Comparison of ENCODE assay signal across 12 cellular contexts in the genomic region with DNA sequence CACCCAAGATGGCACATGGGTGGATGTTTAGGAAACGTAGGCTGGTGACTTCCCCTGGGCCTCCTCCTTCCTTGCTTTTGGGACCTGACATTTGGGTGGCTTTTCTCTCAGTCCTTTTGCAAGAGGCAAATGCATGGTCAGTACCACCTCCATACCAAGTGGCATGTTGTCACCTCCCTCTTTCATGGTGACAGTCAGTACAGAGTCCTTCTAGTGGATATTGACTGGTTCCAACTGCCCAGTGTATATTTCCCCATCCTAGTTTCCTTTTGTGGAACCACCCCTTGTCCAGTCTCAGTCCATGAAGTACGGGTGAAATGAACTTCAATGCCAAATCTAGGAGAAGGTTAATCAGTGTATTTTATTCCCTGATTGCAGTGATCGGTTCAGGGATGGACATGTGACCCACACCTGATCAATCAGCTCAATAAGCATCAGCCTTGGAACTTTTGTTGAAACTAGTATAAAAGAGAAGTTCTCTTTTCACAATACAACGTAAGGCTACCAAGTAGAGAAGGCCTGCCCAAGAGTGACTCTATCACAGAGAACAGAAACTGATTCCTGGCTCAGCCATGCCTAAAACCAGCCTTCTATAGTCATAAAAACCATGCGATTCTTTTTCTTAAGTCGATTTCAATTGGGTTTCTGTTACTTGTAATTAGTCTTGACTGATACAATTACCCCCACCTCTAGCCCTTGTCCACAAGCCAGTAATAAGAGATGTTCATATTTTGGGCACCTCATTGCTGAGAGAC.
DNase-seq lines count a peak whose midpoint lies in the region; ATAC-seq and TF ChIP-seq lines count a peak whose summit lies in the region.
"Had no signal": no experiment of that assay in that cellular context is flagged by ENCODE, and none has a peak within 500 bp of the region (broad histone marks: within the 10 kb centered on the region; RNA-seq: fewer than 3 reads in every experiment).

No MANE protein-coding gene starts in this region.

- H3K27ac Mint-ChIP-seq in Calu3 (ENCODE audit: unreplicated experiment), result no peak overlapping the region

- no peak for TF ChIP-seq RAD21 in IMR-90 (IDR thresholded peaks at IDR 0.05; ENCODE audit: low read length)

- H3K14ac ChIP-seq in IMR-90 (replicated peaks; ENCODE audit: low read depth, low read length), result no peak overlapping the region

- no peak for TF ChIP-seq POLR2A in IMR-90 (IDR thresholded peaks at IDR 0.05; ENCODE audit: low read depth, low read length)

- H3K23ac ChIP-seq in IMR-90 (ENCODE audit: low read depth, low read length), result no peak overlapping the region

- no peak overlapping the region for H3K27ac ChIP-seq in IMR-90 (ENCODE audit: insufficient read depth, low read length)
- H3K27ac ChIP-seq: HL-60, PC-9 had no signal

- H3K36me3 ChIP-seq in IMR-90 (ENCODE audit: control insufficient read depth, insufficient read depth, low read length), result no peaks in the 10 kb centered on the region

- H3K4me1 ChIP-seq in IMR-90 (ENCODE audit: control insufficient read depth, insufficient read depth, low read length), result peaks cover 15% of the 10 kb centered on the region

- no peaks in the 10 kb centered on the region for H3K27me3 ChIP-seq in IMR-90 (ENCODE audit: control insufficient read depth, insufficient read depth, low read length)

- BruUV-seq in IMR-90 (replicated peaks; lab: Mats Ljungman, UMichigan) (no TSS peak), Calu3 (replicated peaks; lab: Mats Ljungman, UMichigan) (no TSS peak)

- TF ChIP-seq CTCF in IMR-90 (conservative IDR thresholded peaks at IDR 0.05; ENCODE audit: low read depth, low read length) (no peak), Calu3 (IDR thresholded peaks at IDR 0.05; ENCODE audit: unreplicated experiment) (no peak)

- ATAC-seq in GM18499 (IDR thresholded peaks at IDR 0.05; ENCODE audit: insufficient read depth, unreplicated experiment) (peak; percentile 93), GM19463 (IDR thresholded peaks at IDR 0.05; ENCODE audit: unreplicated experiment) (peak; percentile 98), HG02943 (IDR thresholded peaks at IDR 0.05; ENCODE audit: low read depth, unreplicated experiment) (peak; percentile 99), IMR-90 (ENCODE audit: low read depth) (no peak)

- H3K9me3 ChIP-seq in IMR-90 (ENCODE audit: control insufficient read depth, insufficient read depth, low read length), result no peaks in the 10 kb centered on the region

- no peak overlapping the region for H3K18ac ChIP-seq in IMR-90 (ENCODE audit: low read depth, low read length)

- no peak overlapping the region for H2BK120ac ChIP-seq in IMR-90 (ENCODE audit: low read depth, low read length)

- CTCF ChIA-PET in IMR-90 (lab: Yijun Ruan, JAX), result interaction anchor here (0.5 kb wide), 1 partner anchor 51 kb away, joined by 3 read pairs; no protein-coding TSS in a partner anchor
- CTCF ChIA-PET in Calu3 (lab: Charles Lee), result no interaction called here

- no peak overlapping the region for H2AK9ac ChIP-seq in IMR-90 (replicated peaks; ENCODE audit: low read depth, low read length, poor library complexity)

- H3K27me3 Mint-ChIP-seq in Calu3 (ENCODE audit: unreplicated experiment), result peaks cover 4% of the 10 kb centered on the region

- no CpG with 5 or more reads among the region's 6 CpGs for WGBS in IMR-90 (ENCODE audit: extremely low coverage in 2 of 2, insufficient read length in 1 of 2), 2 experiments

- H3K4me2 ChIP-seq in IMR-90 (ENCODE audit: low read depth, low read length), result no peak overlapping the region
- H3K4me2 ChIP-seq: PC-9 had no signal

- peak overlapping the region; percentile 33; the same call in 1 of the 2 replicates for H2BK20ac ChIP-seq in IMR-90 (ENCODE audit: low read depth, low read length)

- no peak overlapping the region for H2AFZ ChIP-seq in IMR-90 (replicated peaks; ENCODE audit: low read length, poor library complexity)
- H2AFZ ChIP-seq: PC-9 had no signal

- intact Hi-C loops in IMR-90 (cut with micrococcal nuclease), result no loop called here
- intact Hi-C loops in Calu3 (cut with micrococcal nuclease; ENCODE audit: unreplicated experiment), result no loop called here

- DNase-seq in IMR-90 (no peak), Calu3 (no peak), NCI-H446 (lab: John Stamatoyannopoulos, UW) (no peak), T-helper 2 cell (no peak), COLO829 (ENCODE audit: low spot score) (no peak)
- DNase-seq: mesendoderm, NCI-H1417, PC-9 had no signal

- H3K4me3 ChIP-seq in IMR-90 (ENCODE audit: insufficient read depth, low read depth, low read length), result no peak overlapping the region
- H3K4me3 ChIP-seq: PC-9 had no signal

- H2AK5ac ChIP-seq in IMR-90 (ENCODE audit: low read depth, low read length), result no peak overlapping the region

- POLR2A ChIA-PET in IMR-90 (lab: Charles Lee; ENCODE audit: unreplicated experiment), result no interaction called here

- H4K91ac ChIP-seq in IMR-90 (ENCODE audit: insufficient read depth, low read depth, low read length), result no peak overlapping the region

- no peak overlapping the region for H3K4ac ChIP-seq in IMR-90 (ENCODE audit: low read depth, low read length)

- H2BK15ac ChIP-seq in IMR-90 (ENCODE audit: low read depth, low read length), result no peak overlapping the region; the same call in 2 of the 3 replicates

- dilution Hi-C loops in IMR-90 (cut with HindIII; ENCODE audit: low sequenced_read_pairs, unreplicated experiment), result no loop called here

- no peaks in the 10 kb centered on the region for H3K36me3 Mint-ChIP-seq in Calu3 (ENCODE audit: insufficient read depth, unreplicated experiment)

- H4K20me1 ChIP-seq in IMR-90 (ENCODE audit: insufficient read depth, low read length), result no peaks in the 10 kb centered on the region

- H2BK5ac ChIP-seq in IMR-90 (ENCODE audit: low read depth, low read length, poor library complexity, severe bottlenecking), result no peak overlapping the region

- H3K9me3 Mint-ChIP-seq in Calu3 (ENCODE audit: low read depth, unreplicated experiment), result no peaks in the 10 kb centered on the region

- no peak overlapping the region for H4K5ac ChIP-seq in IMR-90 (ENCODE audit: low read depth, low read length)

- H3K56ac ChIP-seq in IMR-90 (ENCODE audit: extremely low read depth, insufficient read depth, low read length), result no peak overlapping the region

- peaks cover 5% of the 10 kb centered on the region; the same call in 1 of the 2 replicates for H3K9me1 ChIP-seq in IMR-90 (ENCODE audit: insufficient read depth, low read length)

- in situ Hi-C loops in IMR-90 (cut with MboI; ENCODE audit: low sequenced_read_pairs), result no loop called here

- no peak overlapping the region for H4K8ac ChIP-seq in IMR-90 (ENCODE audit: low read depth in 2 of 2, low read length in 2 of 2)

- H3K79me1 ChIP-seq in IMR-90 (ENCODE audit: low read depth in 1 of 2, low read length in 2 of 2), result no peaks in the 10 kb centered on the region

- H3K9ac ChIP-seq in IMR-90 (ENCODE audit: low read depth, low read length), result no peak overlapping the region

- H3K4me1 Mint-ChIP-seq in Calu3 (ENCODE audit: low read depth, unreplicated experiment), result peaks cover 12% of the 10 kb centered on the region

- no peak overlapping the region for H3K4me3 Mint-ChIP-seq in Calu3 (ENCODE audit: low read depth, unreplicated experiment)

TF ChIP-seq in IMR-90, 13 proteins besides CTCF, POLR2A, EP300 and RAD21:
- TF ChIP-seq MAZ (IDR thresholded peaks at IDR 0.05; ENCODE audit: borderline replicate concordance, low read depth, low read length) (no peak), CEBPB (IDR thresholded peaks at IDR 0.05; ENCODE audit: low read depth, low read length) (no peak), RFX5 (IDR thresholded peaks at IDR 0.05; ENCODE audit: low read depth, low read length) (no peak), CHD1 (IDR thresholded peaks at IDR 0.05; ENCODE audit: low read depth, low read length) (no peak), ELK1 (IDR thresholded peaks at IDR 0.05; ENCODE audit: borderline replicate concordance, low read depth, low read length) (no peak), RCOR1 (IDR thresholded peaks at IDR 0.05; ENCODE audit: insufficient replicate concordance, low read length) (no peak), NFE2L2 (IDR thresholded peaks at IDR 0.05; ENCODE audit: low read depth, low read length) (no peak), BHLHE40 (IDR thresholded peaks at IDR 0.05; ENCODE audit: low read depth, low read length) (no peak), SMC3 (IDR thresholded peaks at IDR 0.05; ENCODE audit: low read depth, low read length) (no peak), MXI1 (IDR thresholded peaks at IDR 0.05; ENCODE audit: borderline replicate concordance, low read depth, low read length) (no peak)
- TF ChIP-seq, protein P1, sequence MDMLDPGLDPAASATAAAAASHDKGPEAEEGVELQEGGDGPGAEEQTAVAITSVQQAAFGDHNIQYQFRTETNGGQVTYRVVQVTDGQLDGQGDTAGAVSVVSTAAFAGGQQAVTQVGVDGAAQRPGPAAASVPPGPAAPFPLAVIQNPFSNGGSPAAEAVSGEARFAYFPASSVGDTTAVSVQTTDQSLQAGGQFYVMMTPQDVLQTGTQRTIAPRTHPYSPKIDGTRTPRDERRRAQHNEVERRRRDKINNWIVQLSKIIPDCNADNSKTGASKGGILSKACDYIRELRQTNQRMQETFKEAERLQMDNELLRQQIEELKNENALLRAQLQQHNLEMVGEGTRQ (IDR thresholded peaks at IDR 0.05; ENCODE audit: low read depth, low read length), result no peak
